ENCODE assay signal across 19 cellular contexts in genomic region chr14:73249108-73249507, GRCh38. TPM values are rescaled to one million over a fixed set of nuclear protein-coding genes. Genes with fewer than 3 reads are reported as not detected.
DNase-seq lines count a peak whose midpoint lies in the region; ATAC-seq, FAIRE-seq and TF ChIP-seq lines count a peak whose summit lies in the region.
"Had no signal": no experiment of that assay in that cellular context is flagged by ENCODE, and none has a peak within 500 bp of the region (broad histone marks: within the 10 kb centered on the region; RNA-seq: fewer than 3 reads in every experiment).

No MANE protein-coding gene starts in this region.

- H3K79me2 ChIP-seq in GM12878 (ENCODE audit: control insufficient read depth, insufficient read depth, low read length), result peaks cover 4% of the 10 kb centered on the region; the same call in 1 of the 2 replicates

- H3K9me3 ChIP-seq in CD4-positive, alpha-beta T cell (ENCODE audit: control insufficient read depth, low read length), result no peaks in the 10 kb centered on the region
- no peaks in the 10 kb centered on the region for H3K9me3 ChIP-seq in GM12878 (replicated peaks; ENCODE audit: control insufficient read depth, insufficient read depth, low read length)
- H3K9me3 ChIP-seq: Caco-2 had no signal

- no peak for FAIRE-seq in GM12878 (lab: Jason Lieb, UNC)

- no peak overlapping the region for H2AFZ ChIP-seq in GM12878 (ENCODE audit: control insufficient read depth, low read depth, low read length)
- H2AFZ ChIP-seq: GM23338 had no signal

- peaks cover 22% of the 10 kb centered on the region for H3K27me3 ChIP-seq in CD4-positive, alpha-beta T cell (ENCODE audit: control insufficient read depth, insufficient read depth, low read length)
- H3K27me3 ChIP-seq in GM12878 (replicated peaks in 1 of 2; ENCODE audit: control insufficient read depth in 2 of 2, insufficient read depth in 2 of 2, low read length in 1 of 2), result no peaks in the 10 kb centered on the region
- H3K27me3 ChIP-seq: Peyer's patch had no signal

- TF ChIP-seq CTCF in CD4-positive, alpha-beta T cell (IDR thresholded peaks at IDR 0.05), result no peak
- TF ChIP-seq CTCF in GM12878 (IDR thresholded peaks at IDR 0.05 in 2 of 3, conservative IDR thresholded peaks at IDR 0.05 in 1 of 3; ENCODE audit: control insufficient read depth in 2 of 3, extremely low read depth in 1 of 3, insufficient read depth in 1 of 3, low read depth in 3 of 3, low read length in 3 of 3), result no peak

- no peaks in the 10 kb centered on the region for H4K20me1 ChIP-seq in GM12878 (ENCODE audit: control insufficient read depth, insufficient read depth)

- no peaks in the 10 kb centered on the region for H3K36me3 Mint-ChIP-seq in CD4-positive, alpha-beta T cell (ENCODE audit: low read depth)
- H3K36me3 Mint-ChIP-seq in IgD-negative memory B cell, result no peaks in the 10 kb centered on the region
- no peaks in the 10 kb centered on the region for H3K36me3 Mint-ChIP-seq in stimulated activated memory B cell treated with anti-CD40 and anti-IgM and Interleukin-4, amounts not matched to agents 10 μg/mL and 1 μg/mL and 100 μg/mL, for 72 hours
- H3K36me3 Mint-ChIP-seq: T-cell had no signal

- no peak overlapping the region for H3K27ac Mint-ChIP-seq in CD4-positive, alpha-beta T cell
- no peak overlapping the region for H3K27ac Mint-ChIP-seq in IgD-negative memory B cell
- peak overlapping the region; percentile 50 for H3K27ac Mint-ChIP-seq in stimulated activated memory B cell treated with anti-CD40 and anti-IgM and Interleukin-4, amounts not matched to agents 10 μg/mL and 1 μg/mL and 100 μg/mL, for 72 hours
- H3K27ac Mint-ChIP-seq: GM23338 had no signal

- H3K27ac ChIP-seq in CD4-positive, alpha-beta T cell (ENCODE audit: low read depth, low read length), result no peak overlapping the region
- peak overlapping the region; percentile 23; the same call in 1 of the 2 replicates for H3K27ac ChIP-seq in GM12878 (ENCODE audit: control insufficient read depth, insufficient read depth)
- H3K27ac ChIP-seq: HL-60, Peyer's patch, SK-N-MC had no signal

- SMC1A ChIA-PET in GM12878 (lab: Charles Lee; ENCODE audit: uncharacterized antibody, unreplicated experiment), result interaction anchor here (0.7 to 1.4 kb wide), 13 partner anchors 17 to 229 kb away, joined by 3 to 12 read pairs (median 5); no protein-coding TSS in a partner anchor

- peaks cover 13% of the 10 kb centered on the region for H3K4me1 Mint-ChIP-seq in CD4-positive, alpha-beta T cell (ENCODE audit: low read depth)
- H3K4me1 Mint-ChIP-seq in IgD-negative memory B cell, result peaks cover 20 to 26% (median 24%) of the 10 kb centered on the region in 3 donors
- H3K4me1 Mint-ChIP-seq in stimulated activated memory B cell treated with anti-CD40 and anti-IgM and Interleukin-4, amounts not matched to agents 10 μg/mL and 1 μg/mL and 100 μg/mL, for 72 hours, result peaks cover 33% of the 10 kb centered on the region

- peaks cover 21% of the 10 kb centered on the region for H3K27me3 Mint-ChIP-seq in CD4-positive, alpha-beta T cell
- peaks cover 12% of the 10 kb centered on the region for H3K27me3 Mint-ChIP-seq in IgD-negative memory B cell
- H3K27me3 Mint-ChIP-seq in stimulated activated memory B cell treated with anti-CD40 and anti-IgM and Interleukin-4, amounts not matched to agents 10 μg/mL and 1 μg/mL and 100 μg/mL, for 72 hours, result peaks cover 30% of the 10 kb centered on the region

- RAD21 ChIA-PET in GM12878 (lab: Charles Lee; ENCODE audit: unreplicated experiment), result interaction anchor here (0.7 to 1.7 kb wide), 14 partner anchors 17 to 228 kb away, joined by 3 to 13 read pairs (median 4); no protein-coding TSS in a partner anchor

- intact Hi-C loops in CD4-positive, alpha-beta T cell (cut with DNase I, micrococcal nuclease), result no loop called here
- intact Hi-C loops in GM12878 (cut with micrococcal nuclease; ENCODE audit: unreplicated experiment), result loop anchor here (5.0 kb wide), 3 partner anchors 43 to 223 kb away; partner anchors contain the start of gene NUMB

- in situ Hi-C loops in GM12878 (cut with MboI), result no loop called here

- TF ChIP-seq RAD21 in GM12878 (IDR thresholded peaks at IDR 0.05; ENCODE audit: insufficient read depth, low read depth, low read length), result no peak

- 47% methylated on average over 1 of the region's 1 CpG for WGBS in GM12878 (ENCODE audit: insufficient coverage, insufficient replicate concordance, low lambda C conversion rate, missing lambda C conversion rate)

- no TSS peak for BruUV-seq in GM12878 (replicated peaks; lab: Mats Ljungman, UMichigan)

- ATAC-seq in CD4-positive, alpha-beta T cell (ENCODE audit: poor library complexity), result no peak
- no peak for ATAC-seq in GM12878
- ATAC-seq in stimulated activated memory B cell treated with anti-CD40 and anti-IgM and Interleukin-4, amounts not matched to agents 10 μg/mL and 1 μg/mL and 100 μg/mL, for 72 hours, result no peak
- ATAC-seq: GM23338, Right ventricle myocardium inferior, T-cell had no signal

- no peak overlapping the region for H3K9ac ChIP-seq in GM12878 (ENCODE audit: control insufficient read depth, insufficient read depth, low read length)

- peak overlapping the region; percentile 94 for H3K4me2 ChIP-seq in GM12878 (ENCODE audit: control insufficient read depth, insufficient read depth)
- H3K4me2 ChIP-seq: GM23338 had no signal

- peaks cover 28% of the 10 kb centered on the region for H3K4me1 ChIP-seq in GM12878 (ENCODE audit: control insufficient read depth, insufficient read depth, low read length)
- H3K4me1 ChIP-seq: Caco-2 had no signal

- CTCF ChIA-PET in CD4-positive, alpha-beta T cell (lab: Charles Lee), result no interaction called here
- CTCF ChIA-PET in GM12878 (lab: Yijun Ruan, JAX), result interaction anchor here (1.0 to 2.1 kb wide), 6 partner anchors 17 to 224 kb away, joined by 3 to 9 read pairs (median 6); no protein-coding TSS in a partner anchor

- TF ChIP-seq POLR2A in GM12878 (IDR thresholded peaks at IDR 0.05; ENCODE audit: low read depth, low read length), result no peak

- H3K4me3 ChIP-seq in GM12878, result no peak overlapping the region
- H3K4me3 ChIP-seq: GM23338, Peyer's patch, SK-N-MC had no signal

- POLR2A ChIA-PET in CD4-positive, alpha-beta T cell (lab: Charles Lee), result no interaction called here
- POLR2A ChIA-PET in GM12878 (lab: Charles Lee), result interaction anchor here (0.5 to 1.4 kb wide), 10 partner anchors 13 to 229 kb away, joined by 3 to 7 read pairs (median 4); partner anchors contain the start of gene NUMB

- DNase-seq in CD4-positive, alpha-beta T cell, result no peak
- DNase-seq in GM12878 (ENCODE audit: low read depth, low spot score), result no peak
- DNase-seq in NK-92 (lab: John Stamatoyannopoulos, UW; ENCODE audit: unreplicated experiment), result no peak
- no peak for DNase-seq in GM03348 (ENCODE audit: low spot score)
- no peak for DNase-seq in DMS53 treated with DMSO at 0.1 percent for 48 hours (lab: John Stamatoyannopoulos, UW; ENCODE audit: unreplicated experiment)
- DNase-seq: Caco-2, NCI-H1105, NCI-H1694, NCI-H2107, NCI-H510A treated with DMSO at 0.1 percent for 48 hours, NCI-H774, Peyer's patch, T-cell had no signal

- H3K4me3 Mint-ChIP-seq in CD4-positive, alpha-beta T cell, result peak overlapping the region; percentile 5
- peak overlapping the region in 3 of 4 donors; percentile 1 to 23 (median 3) for H3K4me3 Mint-ChIP-seq in IgD-negative memory B cell
- no peak overlapping the region for H3K4me3 Mint-ChIP-seq in stimulated activated memory B cell treated with anti-CD40 and anti-IgM and Interleukin-4, amounts not matched to agents 10 μg/mL and 1 μg/mL and 100 μg/mL, for 72 hours
- H3K4me3 Mint-ChIP-seq: GM23338, T-cell had no signal

- no peaks in the 10 kb centered on the region for H3K9me3 Mint-ChIP-seq in CD4-positive, alpha-beta T cell
- H3K9me3 Mint-ChIP-seq in IgD-negative memory B cell, result no peaks in the 10 kb centered on the region
- H3K9me3 Mint-ChIP-seq in stimulated activated memory B cell treated with anti-CD40 and anti-IgM and Interleukin-4, amounts not matched to agents 10 μg/mL and 1 μg/mL and 100 μg/mL, for 72 hours, result no peaks in the 10 kb centered on the region
- H3K9me3 Mint-ChIP-seq: GM23338, T-cell had no signal

- H3K36me3 ChIP-seq in GM12878 (ENCODE audit: control insufficient read depth in 2 of 2, insufficient read depth in 2 of 2, low read length in 1 of 2), result no peaks in the 10 kb centered on the region; a peak in 1 of 4 replicates
- H3K36me3 ChIP-seq: Peyer's patch had no signal

- no peak for TF ChIP-seq EP300 in GM12878 (IDR thresholded peaks at IDR 0.05; ENCODE audit: borderline replicate concordance in 1 of 2, control insufficient read depth in 1 of 2, low read depth in 2 of 2, low read length in 2 of 2)

RNA-seq across cellular contexts. Expression of gene PAPLN, which starts 11.8 kb away (rescaled TPM):
- under 1 TPM; 0.05 to 0.14 TPM for total RNA-seq in CD4-positive, alpha-beta T cell
- polyA plus RNA-seq in IgD-negative memory B cell (0.55 TPM), GM12878 (2011; rRNA removed) (18.9 and 23.5 TPM in 2 replicates), GM12878 (2014; fragmentation: Illumina TruSeq; extraction: Trizol) (7.7 and 11.8 TPM in 2 replicates), GM12878 (2014; fragmentation: Nextera tagmentation; extraction: Ambion mirVana) (1 to 10 TPM; 1.8 to 2.6 TPM), GM12878 (2014; rRNA removed) (15.7 and 19.8 TPM in 2 replicates), GM12878 (2016; fragmentation: Nextera tagmentation; extraction: Ambion mirVana) (1 to 10 TPM; 3.8 to 7.0 TPM)
- 83.0 and 91.1 TPM in 2 replicates for total RNA-seq in GM12878 (2013; cell fraction: nucleolus; rRNA removed)
- total RNA-seq in GM12878 (2014; rRNA removed) (9.9 and 10.7 TPM in 2 replicates), GM12878 (2014; rRNA removed; fragmentation: Illumina TruSeq; extraction: Trizol) (6.4 and 7.1 TPM in 2 replicates), GM12878 (2021) (11.4 and 15.6 TPM in 2 replicates)
- polyA plus RNA-seq in GM12878 (2011; ENCODE audit: low read depth), result 6.3 TPM
- polyA plus RNA-seq in GM12878 (2011; cell fraction: cytosol; rRNA removed), result 13.4 and 15.6 TPM in 2 replicates
- polyA plus RNA-seq in GM12878 (2011; cell fraction: nucleus; rRNA removed), result 121 and 135 TPM in 2 replicates
- polyA plus RNA-seq in GM12878 (2012), result 5.7 and 13.3 TPM in 2 replicates
- polyA minus RNA-seq in GM12878 (2011; rRNA and poly(A)+ RNA removed), result 9.6 and 21.2 TPM in 2 replicates
- 4.7 and 7.6 TPM in 2 replicates for polyA minus RNA-seq in GM12878 (2011; cell fraction: cytosol; rRNA and poly(A)+ RNA removed)
- polyA minus RNA-seq in GM12878 (2011; cell fraction: nucleus; rRNA and poly(A)+ RNA removed), result 34.9 and 47.5 TPM in 2 replicates

Comparison
In these comparisons a context has a peak if more than half of its experiments do, and no peak if none do; other contexts are left out.
1. RNA of gene PAPLN, which starts 11.8 kb away (total RNA-seq): 6.4 to 91.1 TPM in GM12878; 0.05 to 0.14 TPM in CD4-positive, alpha-beta T cell; every median in the first group is over 4 times any median in the second.